Comparison of ENCODE assay signal across 8 cellular contexts in the genomic region with DNA sequence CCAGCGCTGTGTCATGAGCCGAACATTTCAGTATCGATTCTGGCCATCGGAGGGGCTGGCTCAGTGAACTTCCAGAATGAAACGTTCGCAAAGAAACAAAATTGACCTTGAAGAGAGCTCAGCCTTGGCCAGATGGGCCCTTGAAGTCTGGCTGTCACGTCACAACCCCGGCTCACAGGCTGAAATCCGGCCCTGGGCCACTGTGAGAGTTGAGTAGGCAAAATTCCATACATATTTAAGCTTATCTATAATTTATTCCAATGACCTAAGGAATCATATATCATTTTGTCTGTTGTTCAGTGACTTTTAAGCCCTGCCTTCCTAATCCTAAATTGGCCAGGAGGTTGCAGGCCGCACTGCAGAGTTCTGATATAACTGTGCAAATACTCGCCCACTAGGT.
DNase-seq lines count a peak whose midpoint lies in the region; ATAC-seq, FAIRE-seq and TF ChIP-seq lines count a peak whose summit lies in the region.
"Not testable (repeated sequence)": the region's sequence is repeated elsewhere in the genome, so short reads cannot be mapped to it uniquely, and the experiment has no call there.

No MANE protein-coding gene starts in this region.

- intact Hi-C loops in K562 (cut with micrococcal nuclease); endothelial cell of umbilical vein (cut with micrococcal nuclease); kidney (cut with DNase I); ovary (cut with DNase I): not testable (repeated sequence)

- not testable (repeated sequence) for H3K79me2 ChIP-seq in astrocyte (ENCODE audit: insufficient read depth, low read length); K562 (ENCODE audit: control insufficient read depth, insufficient read depth, low read length); endothelial cell of umbilical vein (ENCODE audit: control insufficient read depth, insufficient read depth, low read length)

- H3K9me3 Mint-ChIP-seq in astrocyte (ENCODE audit: unreplicated experiment): not testable (repeated sequence)

- not testable (repeated sequence) for H3K9me1 ChIP-seq in K562 (ENCODE audit: control insufficient read depth, insufficient read depth, low read length); endothelial cell of umbilical vein (replicated peaks; ENCODE audit: control insufficient read depth, extremely low read depth, insufficient read depth, low read length)

- not testable (repeated sequence) for H2AFZ ChIP-seq in astrocyte (ENCODE audit: low read depth, low read length); K562 (ENCODE audit: low read depth, low read length); endothelial cell of umbilical vein (ENCODE audit: low read depth, low read length)

- not testable (repeated sequence) for H3K27ac Mint-ChIP-seq in astrocyte (ENCODE audit: unreplicated experiment)

- POLR2A ChIA-PET in K562 (lab: Yijun Ruan, JAX); endothelial cell of umbilical vein (lab: Charles Lee): not testable (repeated sequence)

- not testable (repeated sequence) for TF ChIP-seq EP300 in K562 (IDR thresholded peaks at IDR 0.05; ENCODE audit: low read length); ovary (IDR thresholded peaks at IDR 0.05)

- H3K27me3 ChIP-seq in astrocyte (ENCODE audit: insufficient read depth, low read length); endothelial cell of umbilical vein (ENCODE audit: control insufficient read depth in 2 of 2, insufficient read depth in 2 of 2, low read length in 2 of 2); ovary: not testable (repeated sequence)
- H3K27me3 ChIP-seq in K562 (ENCODE audit: control insufficient read depth in 2 of 2, insufficient read depth in 2 of 2, low read length in 2 of 2): peaks cover 9 to 49% of the 10 kb centered on the region in 2 experiments; a peak in 4 of 5 replicates

- not testable (repeated sequence) for ATAC-seq in K562

- CTCF ChIA-PET in K562 (lab: Yijun Ruan, JAX; ENCODE audit: low intra/inter-chr PET ratio); endothelial cell of umbilical vein (lab: Charles Lee): not testable (repeated sequence)

- not testable (repeated sequence) for H3K27me3 Mint-ChIP-seq in astrocyte (ENCODE audit: low read depth, unreplicated experiment)

- not testable (repeated sequence) for H3K4me1 ChIP-seq in astrocyte (ENCODE audit: insufficient read depth, low read length); kidney (ENCODE audit: control insufficient read depth in 1 of 2, insufficient read depth in 1 of 2, low read depth in 1 of 2, low read length in 2 of 2)
- H3K4me1 ChIP-seq in K562 (replicated peaks in 1 of 2; ENCODE audit: control insufficient read depth in 2 of 2, insufficient read depth in 2 of 2, low read length in 2 of 2): peaks cover 0 to 11% of the 10 kb centered on the region in 2 experiments; a peak in 2 of 5 replicates
- H3K4me1 ChIP-seq in endothelial cell of umbilical vein (ENCODE audit: control insufficient read depth, extremely low read depth, insufficient read depth, low read length): peaks cover 12% of the 10 kb centered on the region
- peaks cover 16% of the 10 kb centered on the region for H3K4me1 ChIP-seq in ovary (ENCODE audit: insufficient read depth)

- H3K9ac ChIP-seq in astrocyte (ENCODE audit: low read length); K562 (ENCODE audit: insufficient read depth in 1 of 2, low read depth in 2 of 2, low read length in 2 of 2); endothelial cell of umbilical vein (replicated peaks; ENCODE audit: extremely low read depth, insufficient read depth, low read length); kidney (ENCODE audit: low read length in 2 of 2): not testable (repeated sequence)

- not testable (repeated sequence) for H3K9me3 ChIP-seq in astrocyte (ENCODE audit: insufficient read depth, low read depth, low read length); K562 (replicated peaks; ENCODE audit: control insufficient read depth, insufficient read depth, low read depth, low read length); endothelial cell of umbilical vein (replicated peaks; ENCODE audit: control insufficient read depth, insufficient read depth, low read length); kidney (ENCODE audit: control insufficient read depth in 1 of 2, low read length in 2 of 2); ovary

- not testable (repeated sequence) for H3K4me2 ChIP-seq in astrocyte (ENCODE audit: low read length); K562 (ENCODE audit: insufficient read depth, low read length); endothelial cell of umbilical vein (ENCODE audit: insufficient read depth, low read length)

- dilution Hi-C loops in endothelial cell of umbilical vein (cut with MboI; ENCODE audit: extremely low pct_ligation_motif_present, low sequenced_read_pairs): not testable (repeated sequence)

- H3K36me3 ChIP-seq in astrocyte (ENCODE audit: insufficient read depth, low read length); K562 (ENCODE audit: control insufficient read depth, insufficient read depth, low read length); endothelial cell of umbilical vein (ENCODE audit: control insufficient read depth in 2 of 2, extremely low read depth in 1 of 2, insufficient read depth in 2 of 2, low read length in 2 of 2); kidney (ENCODE audit: control insufficient read depth in 1 of 2, insufficient read depth in 2 of 2, low read length in 2 of 2); ovary: not testable (repeated sequence)

- H3K4me1 Mint-ChIP-seq in astrocyte (ENCODE audit: low read depth, unreplicated experiment): peaks cover 10% of the 10 kb centered on the region

- not testable (repeated sequence) for BruUV-seq in K562 (replicated peaks; lab: Mats Ljungman, UMichigan); endothelial cell of umbilical vein (replicated peaks; lab: Mats Ljungman, UMichigan)

- in situ Hi-C loops in K562 (cut with MboI): not testable (repeated sequence)

- not testable (repeated sequence) for H3K4me3 ChIP-seq in astrocyte (ENCODE audit: insufficient read depth, low read depth, low read length); K562; endothelial cell of umbilical vein (replicated peaks in 1 of 3; ENCODE audit: insufficient read depth in 1 of 3, low read depth in 1 of 3, low read length in 3 of 3); fibroblast of villous mesenchyme (ENCODE audit: low read depth, low read length); kidney (ENCODE audit: low read length in 2 of 2); ovary

- not testable (repeated sequence) for TF ChIP-seq POLR2A in K562 (conservative IDR thresholded peaks at IDR 0.05); endothelial cell of umbilical vein (IDR thresholded peaks at IDR 0.05; ENCODE audit: low read depth, low read length); ovary (IDR thresholded peaks at IDR 0.05)

- not testable (repeated sequence) for FAIRE-seq in astrocyte (lab: Jason Lieb, UNC); K562 (lab: Jason Lieb, UNC); kidney (lab: Jason Lieb, UNC)
- FAIRE-seq in endothelial cell of umbilical vein (lab: Jason Lieb, UNC): peak; percentile 15

- H3K27ac ChIP-seq in astrocyte (ENCODE audit: low read depth, low read length); K562 (ENCODE audit: extremely low read depth, low read depth, low read length); endothelial cell of umbilical vein (ENCODE audit: insufficient read depth, low read depth, low read length); kidney (ENCODE audit: low read depth in 2 of 2, low read length in 2 of 2): not testable (repeated sequence)
- peak overlapping the region in 1 of 2 donors; percentile 91 for H3K27ac ChIP-seq in ovary

- TF ChIP-seq RAD21 in K562 (CRISPR knock-in tag; conservative IDR thresholded peaks at IDR 0.05 in 1 of 2, IDR thresholded peaks at IDR 0.05 in 1 of 2): not testable (repeated sequence)

- H3K4me3 Mint-ChIP-seq in astrocyte (ENCODE audit: unreplicated experiment): not testable (repeated sequence)

- TF ChIP-seq CTCF in astrocyte (IDR thresholded peaks at IDR 0.05; ENCODE audit: insufficient read depth, low read depth, low read length); K562 (IDR thresholded peaks at IDR 0.05 in 2 of 3, conservative IDR thresholded peaks at IDR 0.05 in 1 of 3; ENCODE audit: insufficient read depth in 2 of 3, low read depth in 1 of 3, low read length in 3 of 3); endothelial cell of umbilical vein (IDR thresholded peaks at IDR 0.05; ENCODE audit: extremely low read depth in 1 of 2, insufficient read depth in 1 of 2, low read depth in 1 of 2, low read length in 2 of 2); fibroblast of villous mesenchyme (IDR thresholded peaks at IDR 0.05; ENCODE audit: insufficient read depth, low read depth, low read length); kidney (IDR thresholded peaks at IDR 0.05; ENCODE audit: borderline replicate concordance, extremely low read depth, insufficient read depth); ovary (IDR thresholded peaks at IDR 0.05): not testable (repeated sequence)

- DNase-seq in DMS 273 (lab: John Stamatoyannopoulos, UW; ENCODE audit: unreplicated experiment) (peak; percentile 59), NCI-H524 (lab: John Stamatoyannopoulos, UW) (peak; percentile 46 to 70), astrocyte (ENCODE audit: low read depth) (peak; percentile 74), fibroblast of villous mesenchyme (ENCODE audit: low read depth) (peak; percentile 59), kidney (peak; percentile 44), ovary (peak; percentile 63 to 77 (median 66))
- DNase-seq in K562 (ENCODE audit: extremely low read depth in 1 of 4, low spot score in 3 of 4); endothelial cell of umbilical vein (ENCODE audit: low read depth, low spot score): not testable (repeated sequence)

- H3K36me3 Mint-ChIP-seq in astrocyte (ENCODE audit: low read depth, unreplicated experiment): not testable (repeated sequence)

- not testable (repeated sequence) for H4K20me1 ChIP-seq in astrocyte (ENCODE audit: insufficient read depth, low read length); K562 (replicated peaks; ENCODE audit: control insufficient read depth, insufficient read depth, low read length); endothelial cell of umbilical vein (replicated peaks; ENCODE audit: control insufficient read depth, extremely low read depth, insufficient read depth, low read length)

- 26% methylated on average over 11 of the region's 11 CpGs for WGBS in K562 (ENCODE audit: insufficient coverage, low coverage, missing lambda C conversion rate)
- WGBS in ovary, 3 donors: 17 to 21% (median 19%) methylated on average over 11 of the region's 11 CpGs
